Comparison of ENCODE assay signal across 8 cellular contexts in the genomic region with DNA sequence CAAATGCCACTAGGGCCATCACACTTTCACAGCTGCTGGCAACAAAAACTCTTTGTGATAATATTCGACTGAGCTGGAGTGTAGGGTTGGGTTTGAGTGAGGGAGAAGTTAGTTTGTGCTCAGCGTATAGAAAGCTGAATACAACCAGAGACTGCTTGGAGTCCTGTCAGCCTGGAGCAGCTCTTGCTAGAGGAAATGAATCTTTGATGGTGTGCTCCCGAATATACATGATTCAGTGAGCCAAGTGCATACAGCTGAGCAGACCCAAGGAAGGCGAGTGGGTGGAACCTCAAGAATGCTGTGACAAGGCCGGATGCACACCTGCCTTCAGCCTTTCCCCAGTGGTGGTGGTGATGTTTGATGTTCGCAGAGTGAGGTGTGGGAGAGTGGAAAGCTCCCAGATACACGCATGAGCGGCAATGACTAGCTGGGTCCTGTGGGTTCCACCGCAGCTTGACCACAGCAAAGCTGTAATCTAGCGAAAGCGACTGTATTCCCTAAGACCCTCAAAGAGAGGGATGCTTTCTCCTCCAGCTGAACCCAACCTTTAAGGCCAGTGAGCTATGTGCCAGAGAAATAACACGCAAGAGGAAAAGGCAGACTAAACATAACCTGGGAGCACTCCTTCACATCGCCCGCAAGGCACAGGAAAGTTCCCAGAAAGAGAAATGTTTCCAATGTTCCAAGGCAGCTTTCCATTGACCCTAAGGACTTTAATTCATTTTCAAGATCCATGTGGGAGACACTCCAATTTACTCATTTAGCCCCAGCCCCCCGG. TPM values are rescaled to one million over a fixed set of nuclear protein-coding genes. Genes with fewer than 3 reads are reported as not detected.
DNase-seq lines count a peak whose midpoint lies in the region; ATAC-seq and TF ChIP-seq lines count a peak whose summit lies in the region.

No MANE protein-coding gene starts in this region.

- TF ChIP-seq CTCF in OCI-LY1 (IDR thresholded peaks at IDR 0.05; ENCODE audit: low read length): no peak
- peak in 1 of 11 experiments; percentile 21 for TF ChIP-seq CTCF in spleen (IDR thresholded peaks at IDR 0.05 in 8 of 11, conservative IDR thresholded peaks at IDR 0.05 in 3 of 11)
- TF ChIP-seq CTCF in omental fat pad (IDR thresholded peaks at IDR 0.05): no peak

- H3F3A ChIP-seq in OCI-LY1 (ENCODE audit: insufficient read depth, low read length): no peaks in the 10 kb centered on the region

- intact Hi-C loops in left ventricle myocardium superior (cut with micrococcal nuclease): loop anchor here (10.0 kb wide), 1 partner anchor 184 kb away; no protein-coding TSS in a partner anchor
- intact Hi-C loops in spleen (cut with DNase I; ENCODE audit: low total_unique reads): loop anchor here (5.0 to 10.0 kb wide), 2 partner anchors 93 to 114 kb away; no protein-coding TSS in a partner anchor

- H4K20me1 ChIP-seq in OCI-LY1 (ENCODE audit: insufficient read depth, low read length): no peaks in the 10 kb centered on the region

- no peaks in the 10 kb centered on the region for H3K79me2 ChIP-seq in OCI-LY1 (ENCODE audit: insufficient read depth, low read length)

- H3K9me3 ChIP-seq in OCI-LY1 (ENCODE audit: low read length): no peaks in the 10 kb centered on the region
- no peaks in the 10 kb centered on the region for H3K9me3 ChIP-seq in spleen

- peaks cover 28% of the 10 kb centered on the region for H3K4me1 ChIP-seq in OCI-LY1 (ENCODE audit: insufficient read depth, low read length, severe bottlenecking)
- peaks cover 37 to 70% (median 61%) of the 10 kb centered on the region in 6 donors for H3K4me1 ChIP-seq in spleen

- peak; percentile 65 for DNase-seq in activated gamma-delta T cell treated with anti-CD3 and anti-CD28 coated beads, Interleukin-2, amount 50 U/mL, for 16 hours (ENCODE audit: low read depth)
- no peak for DNase-seq in left ventricle myocardium superior
- DNase-seq in spleen: peak; percentile 86
- DNase-seq in DMS114 treated with DMSO at 0.1 percent for 48 hours (lab: John Stamatoyannopoulos, UW; ENCODE audit: unreplicated experiment): no peak
- no peak for DNase-seq in omental fat pad (ENCODE audit: low spot score)

- ATAC-seq in GM18520 (IDR thresholded peaks at IDR 0.05; ENCODE audit: unreplicated experiment): peak; percentile 24
- ATAC-seq in left ventricle myocardium superior: peak; percentile 7
- no peak for ATAC-seq in omental fat pad (ENCODE audit: low FRiP score)
- no peak for ATAC-seq in HG03565 (IDR thresholded peaks at IDR 0.05; ENCODE audit: unreplicated experiment)

- H3K27me3 ChIP-seq in OCI-LY1 (ENCODE audit: insufficient read depth, low read length) (no peaks in the 10 kb centered on the region), spleen (replicated peaks in 1 of 7) (no peaks in the 10 kb centered on the region)

- no peak overlapping the region for H2AFZ ChIP-seq in OCI-LY1 (ENCODE audit: low read length)

- H3K4me3 ChIP-seq in OCI-LY1 (ENCODE audit: low read depth, low read length, poor library complexity, severe bottlenecking) (peak overlapping the region; percentile 61), spleen (peak overlapping the region; percentile 66 to 98 (median 76))

- TF ChIP-seq POLR2A in spleen (IDR thresholded peaks at IDR 0.05): no peak

- H3K9ac ChIP-seq in OCI-LY1 (ENCODE audit: low read length): no peak overlapping the region

- peak overlapping the region; percentile 76 for H3K4me2 ChIP-seq in OCI-LY1 (ENCODE audit: low read length)

- H3K36me3 ChIP-seq in OCI-LY1 (ENCODE audit: insufficient read depth, low read length) (no peaks in the 10 kb centered on the region), spleen (no peaks in the 10 kb centered on the region)

- no peaks in the 10 kb centered on the region for H3K9me2 ChIP-seq in OCI-LY1 (ENCODE audit: low read depth, low read length)

- WGBS in spleen, 5 donors: 42 to 57% (median 48%) methylated on average over 15 of the region's 15 CpGs

- H3K27ac ChIP-seq in OCI-LY1 (ENCODE audit: low read depth, low read length, poor library complexity, severe bottlenecking) (no peak overlapping the region), spleen (peak overlapping the region; percentile 64 to 91 (median 82))

RNA-seq across cellular contexts. Expression of gene ARHGEF3, which starts 1.2 kb away (rescaled TPM):
- total RNA-seq in left ventricle myocardium superior (17.6 TPM), spleen (10 to 100 TPM; 29.6 to 35.1 (median 33.4) TPM), omental fat pad (10 to 100 TPM; 16.9 to 26.3 (median 21.9) TPM)
- polyA plus RNA-seq in spleen: 10 to 100 TPM in 1 of 3 donors, 1 to 10 TPM in 2; 8.0 to 11.3 (median 9.5) TPM

Comparison
In these comparisons a context has a peak if more than half of its experiments do, and no peak if none do; other contexts are left out.
1. ATAC-seq: peak in GM18520 (single experiment) and left ventricle myocardium superior (single experiment); none in omental fat pad (single experiment) and HG03565 (single experiment).
2. DNase-seq: peak in activated gamma-delta T cell treated with anti-CD3 and anti-CD28 coated beads, Interleukin-2, amount 50 U/mL, for 16 hours (single experiment) and spleen (single experiment); none in left ventricle myocardium superior (single experiment), DMS114 treated with DMSO at 0.1 percent for 48 hours (single experiment) and omental fat pad (single experiment).